ENCODE assay signal across 17 cellular contexts in genomic region chr6:113719056-113719455, GRCh38.
A peak's percentile ranks its signal among the peaks of the same experiment; 100 is the strongest.
DNase-seq lines count a peak whose midpoint lies in the region; ATAC-seq, FAIRE-seq and TF ChIP-seq lines count a peak whose summit lies in the region.
"Had no signal": no experiment of that assay in that cellular context is flagged by ENCODE, and none has a peak within 500 bp of the region (broad histone marks: within the 10 kb centered on the region; RNA-seq: fewer than 3 reads in every experiment).

No MANE protein-coding gene starts in this region.

- DNase-seq in CD14-positive monocyte (ENCODE audit: low spot score) (peak; percentile 54), HuH-7.5 (ENCODE audit: low spot score) (peak; percentile 27), adipocyte (ENCODE audit: low read depth) (peak; percentile 18), HepG2 (ENCODE audit: low spot score) (no peak), HAP-1 (ENCODE audit: low spot score in 2 of 2) (no peak), right cardiac atrium (no peak), NCI-H2081 (lab: John Stamatoyannopoulos, UW) (no peak)
- no peak for DNase-seq in activated T-cell treated with anti-CD3 and anti-CD28 coated beads, Interleukin-2, amount 50 U/mL, for 24 hours
- DNase-seq: activated CD8-positive, alpha-beta T cell treated with anti-CD3 and anti-CD28 coated beads, Interleukin-2, amount 10 ng/mL, durations not matched to agents 7 days and 5 days; GOT3; head of caudate nucleus; naive thymus-derived CD8-positive, alpha-beta T cell; NCI-H1092 treated with DMSO at 0.1 percent for 48 hours; stimulated activated CD4-positive, alpha-beta T cell treated with anti-CD3 and anti-CD28 coated beads, Interleukin-4, amount 100 ng/mL, for 1 hour had no signal

- H3K27ac ChIP-seq in HepG2 (ENCODE audit: extremely low read length, insufficient read depth, low read length) (no peak overlapping the region), right cardiac atrium (ENCODE audit: low read length) (no peak overlapping the region)
- H3K27ac ChIP-seq: cardiac muscle cell had no signal

- H3K4me3 ChIP-seq in adipocyte (ENCODE audit: low read length) (no peak overlapping the region), HepG2 (replicated peaks in 1 of 3; ENCODE audit: insufficient read depth in 1 of 3, low read depth in 2 of 3, low read length in 3 of 3) (no peak overlapping the region), HAP-1 (no peak overlapping the region), right cardiac atrium (ENCODE audit: low read length) (no peak overlapping the region)
- H3K4me3 ChIP-seq: cardiac muscle cell had no signal

- FAIRE-seq in HepG2 (lab: Jason Lieb, UNC), result no peak

- H3K4me3 Mint-ChIP-seq in CD14-positive monocyte, result no peak overlapping the region
- no peak overlapping the region for H3K4me3 Mint-ChIP-seq in activated T-cell treated with anti-CD3 and anti-CD28 coated beads, Interleukin-2, amount 50 U/mL, for 24 hours
- H3K4me3 Mint-ChIP-seq: activated CD8-positive, alpha-beta T cell treated with anti-CD3 and anti-CD28 coated beads, Interleukin-2, amount 10 ng/mL, durations not matched to agents 7 days and 5 days; B cell; naive thymus-derived CD8-positive, alpha-beta T cell; stimulated activated effector memory CD8-positive, alpha-beta T cell treated with anti-CD3 and anti-CD28 coated beads, Interleukin-12 subunit alpha, Interleukin-12 subunit beta, amount 100 ng/mL, for 72 hours had no signal

- TF ChIP-seq POLR2A in HepG2 (IDR thresholded peaks at IDR 0.05; ENCODE audit: insufficient read depth in 1 of 2, low read depth in 2 of 2, low read length in 2 of 2), result no peak

- no peaks in the 10 kb centered on the region for H3K79me2 ChIP-seq in HepG2 (ENCODE audit: insufficient read depth, low read length)

- H3K4me1 ChIP-seq in adipocyte (ENCODE audit: control insufficient read depth, insufficient read depth, low read length) (peaks cover 4% of the 10 kb centered on the region), HepG2 (ENCODE audit: insufficient read depth, low read length) (peaks cover 20% of the 10 kb centered on the region), HAP-1 (no peaks in the 10 kb centered on the region), right cardiac atrium (ENCODE audit: control insufficient read depth, insufficient read depth, low read length) (peaks cover 2% of the 10 kb centered on the region)

- intact Hi-C loops in CD14-positive monocyte (cut with micrococcal nuclease) (no loop called here), HepG2 (cut with micrococcal nuclease; ENCODE audit: unreplicated experiment) (no loop called here), right cardiac atrium (cut with DNase I) (no loop called here)

- 36% methylated on average over 1 of the region's 1 CpG for WGBS in HepG2 (ENCODE audit: low lambda C conversion rate)
- WGBS in right cardiac atrium, result 92% methylated on average over 1 of the region's 1 CpG

- H3K27me3 ChIP-seq in adipocyte (replicated peaks; ENCODE audit: control insufficient read depth, insufficient read depth, low read length) (no peaks in the 10 kb centered on the region), HepG2 (ENCODE audit: control insufficient read depth in 1 of 2, insufficient read depth in 2 of 2, low read length in 2 of 2) (no peaks in the 10 kb centered on the region), HAP-1 (ENCODE audit: low read depth) (no peaks in the 10 kb centered on the region), right cardiac atrium (ENCODE audit: control insufficient read depth, insufficient read depth) (no peaks in the 10 kb centered on the region)

- H3K4me1 Mint-ChIP-seq in CD14-positive monocyte, result peaks cover 25% of the 10 kb centered on the region
- H3K4me1 Mint-ChIP-seq in activated T-cell treated with anti-CD3 and anti-CD28 coated beads, Interleukin-2, amount 50 U/mL, for 24 hours (ENCODE audit: low read depth), result no peaks in the 10 kb centered on the region
- H3K4me1 Mint-ChIP-seq: naive thymus-derived CD8-positive, alpha-beta T cell; stimulated activated effector memory CD8-positive, alpha-beta T cell treated with anti-CD3 and anti-CD28 coated beads, Interleukin-12 subunit alpha, Interleukin-12 subunit beta, amount 100 ng/mL, for 72 hours had no signal

- no peak overlapping the region for H3K9ac ChIP-seq in adipocyte (ENCODE audit: low read length)
- no peak overlapping the region for H3K9ac ChIP-seq in HepG2 (ENCODE audit: insufficient read depth, low read depth, low read length)

- H3K27me3 Mint-ChIP-seq in CD14-positive monocyte (ENCODE audit: low read depth in 3 of 3), result peaks cover 0 to 4% (median 3%) of the 10 kb centered on the region in 3 donors
- H3K27me3 Mint-ChIP-seq in activated T-cell treated with anti-CD3 and anti-CD28 coated beads, Interleukin-2, amount 50 U/mL, for 24 hours, result peaks cover 8% of the 10 kb centered on the region
- H3K27me3 Mint-ChIP-seq: B cell had no signal

- no peak for TF ChIP-seq EP300 in HepG2 (IDR thresholded peaks at IDR 0.05; ENCODE audit: low read depth in 2 of 2, low read length in 2 of 2)
- TF ChIP-seq EP300 in HepG2 (CRISPR knock-in tag; IDR thresholded peaks at IDR 0.05; ENCODE audit: borderline replicate concordance), result no peak

- H3K36me3 Mint-ChIP-seq in CD14-positive monocyte, result no peaks in the 10 kb centered on the region
- no peaks in the 10 kb centered on the region for H3K36me3 Mint-ChIP-seq in activated T-cell treated with anti-CD3 and anti-CD28 coated beads, Interleukin-2, amount 50 U/mL, for 24 hours (ENCODE audit: low read depth)
- H3K36me3 Mint-ChIP-seq: stimulated activated effector memory CD8-positive, alpha-beta T cell treated with anti-CD3 and anti-CD28 coated beads, Interleukin-12 subunit alpha, Interleukin-12 subunit beta, amount 100 ng/mL, for 72 hours had no signal

- H3K4me2 ChIP-seq in HepG2 (ENCODE audit: low read depth, low read length), result 0 out of 2 replicates have a peak overlapping the region, but pooled peaks have one; percentile 6

- H3K27ac Mint-ChIP-seq in CD14-positive monocyte, result peak overlapping the region; percentile 46 to 87 (median 78)
- no peak overlapping the region for H3K27ac Mint-ChIP-seq in activated T-cell treated with anti-CD3 and anti-CD28 coated beads, Interleukin-2, amount 50 U/mL, for 24 hours
- H3K27ac Mint-ChIP-seq: activated CD8-positive, alpha-beta T cell treated with anti-CD3 and anti-CD28 coated beads, Interleukin-2, amount 10 ng/mL, durations not matched to agents 7 days and 5 days; B cell; naive thymus-derived CD8-positive, alpha-beta T cell; stimulated activated effector memory CD8-positive, alpha-beta T cell treated with anti-CD3 and anti-CD28 coated beads, Interleukin-12 subunit alpha, Interleukin-12 subunit beta, amount 100 ng/mL, for 72 hours had no signal

- TF ChIP-seq RAD21 in HepG2 (CRISPR knock-in tag; IDR thresholded peaks at IDR 0.05), result no peak

- in situ Hi-C loops in HepG2 (cut with HindIII; ENCODE audit: extremely low pct_ligation_motif_present, low pct_unique_long_range_greater_than_20kb) (no loop called here), HAP-1 (cut with MboI; ENCODE audit: low sequenced_read_pairs) (no loop called here)

- H3K36me3 ChIP-seq in adipocyte (ENCODE audit: control insufficient read depth, insufficient read depth, low read length, severe bottlenecking), result no peaks in the 10 kb centered on the region
- no peaks in the 10 kb centered on the region for H3K36me3 ChIP-seq in HepG2 (replicated peaks in 1 of 2; ENCODE audit: control insufficient read depth in 1 of 2, insufficient read depth in 2 of 2, low read length in 2 of 2)
- H3K36me3 ChIP-seq in HAP-1 (replicated peaks), result no peaks in the 10 kb centered on the region
- H3K36me3 ChIP-seq: cardiac muscle cell had no signal

- no peak overlapping the region for H2AFZ ChIP-seq in HepG2 (ENCODE audit: low read length)

- no peaks in the 10 kb centered on the region for H4K20me1 ChIP-seq in HepG2 (ENCODE audit: insufficient read depth, low read length)

- CTCF ChIA-PET in HepG2 (lab: Yijun Ruan, JAX; ENCODE audit: low intra/inter-chr PET ratio, low total read pairs), result no interaction called here

- POLR2A ChIA-PET in HepG2 (lab: Yijun Ruan, JAX), result no interaction called here

- H3K9me3 Mint-ChIP-seq in CD14-positive monocyte, result peaks cover 0 to 2% (median 0%) of the 10 kb centered on the region in 7 donors
- no peaks in the 10 kb centered on the region for H3K9me3 Mint-ChIP-seq in activated T-cell treated with anti-CD3 and anti-CD28 coated beads, Interleukin-2, amount 50 U/mL, for 24 hours
- H3K9me3 Mint-ChIP-seq: naive thymus-derived CD8-positive, alpha-beta T cell had no signal

- BruUV-seq in HepG2 (replicated peaks; lab: Mats Ljungman, UMichigan), result no TSS peak

- TF ChIP-seq CTCF in CD14-positive monocyte (IDR thresholded peaks at IDR 0.05) (no peak), HepG2 (CRISPR knock-in tag; IDR thresholded peaks at IDR 0.05) (no peak)

- peak; percentile 53 for ATAC-seq in HepG2
- ATAC-seq in right cardiac atrium, result no peak
- ATAC-seq: activated CD8-positive, alpha-beta T cell treated with anti-CD3 and anti-CD28 coated beads, Interleukin-2, amount 10 ng/mL, durations not matched to agents 7 days and 5 days; naive thymus-derived CD8-positive, alpha-beta T cell; stimulated activated effector memory CD8-positive, alpha-beta T cell treated with anti-CD3 and anti-CD28 coated beads, Interleukin-12 subunit alpha, Interleukin-12 subunit beta, amount 100 ng/mL, for 72 hours had no signal

- no peaks in the 10 kb centered on the region for H3K9me3 ChIP-seq in adipocyte (ENCODE audit: control insufficient read depth, low read length)
- H3K9me3 ChIP-seq in HepG2 (ENCODE audit: low read length), result no peaks in the 10 kb centered on the region
- H3K9me3 ChIP-seq in HAP-1, result no peaks in the 10 kb centered on the region
- H3K9me3 ChIP-seq in right cardiac atrium (ENCODE audit: control insufficient read depth, low read length), result no peaks in the 10 kb centered on the region

TF ChIP-seq in HepG2, 621 proteins besides CTCF, POLR2A, EP300 and RAD21 (continues in another document):
- TF ChIP-seq YEATS2 (CRISPR knock-in tag; IDR thresholded peaks at IDR 0.05; ENCODE audit: borderline replicate concordance) (no peak), RFX1 (IDR thresholded peaks at IDR 0.05) (no peak), KAT8 (CRISPR knock-in tag; IDR thresholded peaks at IDR 0.05) (no peak)

Comparison
In these comparisons a context has a peak if more than half of its experiments do, and no peak if none do; other contexts are left out.
1. DNase-seq: peak in CD14-positive monocyte (single experiment), HuH-7.5 (single experiment) and adipocyte (single experiment); none in HepG2 (single experiment), activated T-cell treated with anti-CD3 and anti-CD28 coated beads, Interleukin-2, amount 50 U/mL, for 24 hours (single experiment), HAP-1 (0 of 2), right cardiac atrium (0 of 3) and NCI-H2081 (0 of 2).